In genomic region chr2:218395826-218396687, GRCh38 we compare ENCODE assay signal across 8 cellular contexts. TPM values are rescaled to one million over a fixed set of nuclear protein-coding genes. Genes with fewer than 3 reads are reported as not detected.
A peak's percentile ranks its signal among the peaks of the same experiment; 100 is the strongest.
DNase-seq lines count a peak whose midpoint lies in the region; ATAC-seq and TF ChIP-seq lines count a peak whose summit lies in the region.

No MANE protein-coding gene starts in this region.

- peaks cover 30% of the 10 kb centered on the region for H3K79me2 ChIP-seq in PC-9 (ENCODE audit: low read depth)

- CTCF ChIA-PET in PC-9 (lab: Charles Lee) = interaction anchor here (0.6 to 1.2 kb wide), 16 partner anchors 8 to 878 kb away, joined by 3 to 9 read pairs (median 3); partner anchors contain the start of gene TMBIM1

- peaks cover 20% of the 10 kb centered on the region for H3K4me1 ChIP-seq in PC-9 (replicated peaks; ENCODE audit: insufficient read depth)
- peaks cover 17 to 41% (median 37%) of the 10 kb centered on the region in 4 donors for H3K4me1 ChIP-seq in esophagus muscularis mucosa
- H3K4me1 ChIP-seq in muscle layer of duodenum (ENCODE audit: control insufficient read depth in 1 of 2, insufficient read depth in 2 of 2, low read length in 2 of 2) = peaks cover 0 to 13% of the 10 kb centered on the region in 2 donors

- H3K9me3 ChIP-seq in PC-9 (ENCODE audit: insufficient read depth, low read depth) = no peaks in the 10 kb centered on the region
- no peaks in the 10 kb centered on the region for H3K9me3 ChIP-seq in esophagus muscularis mucosa
- H3K9me3 ChIP-seq in muscle layer of duodenum (ENCODE audit: control insufficient read depth in 1 of 2, low read length in 2 of 2) = no peaks in the 10 kb centered on the region

- H2AFZ ChIP-seq in PC-9 = peak overlapping the region; percentile 90

- peak overlapping the region; percentile 94 for H3K4me2 ChIP-seq in PC-9

- TF ChIP-seq EP300 in esophagus muscularis mucosa (IDR thresholded peaks at IDR 0.05) = no peak

- TF ChIP-seq POLR2A in esophagus muscularis mucosa (IDR thresholded peaks at IDR 0.05; ENCODE audit: low read depth) = peak; percentile 23

- peak; percentile 51 for ATAC-seq in GM21737 (IDR thresholded peaks at IDR 0.05; ENCODE audit: unreplicated experiment)

- H3K4me3 ChIP-seq in PC-9 = peak overlapping the region; percentile 89
- H3K4me3 ChIP-seq in esophagus muscularis mucosa = peak overlapping the region; percentile 88 to 96 (median 93)
- peak overlapping the region; percentile 82 to 88 for H3K4me3 ChIP-seq in muscle layer of duodenum (ENCODE audit: low read depth in 1 of 2, low read length in 2 of 2)

- H4K20me1 ChIP-seq in PC-9 (ENCODE audit: insufficient read depth) = peaks cover 1% of the 10 kb centered on the region; the same call in 1 of the 2 replicates

- intact Hi-C loops in PC-9 (cut with micrococcal nuclease; ENCODE audit: unreplicated experiment) = loop anchor here (1.0 to 5.0 kb wide), 9 partner anchors 39 to 609 kb away; partner anchors contain the start of genes CATIP, CXCR1 and TMBIM1
- intact Hi-C loops in esophagus muscularis mucosa (cut with DNase I) = loop anchor here (2.0 to 5.0 kb wide), 2 partner anchors 105 to 124 kb away; partner anchors contain the start of genes AAMP and PNKD

- H3K9me2 ChIP-seq in PC-9 (ENCODE audit: insufficient read depth) = no peaks in the 10 kb centered on the region

- POLR2A ChIA-PET in PC-9 (lab: Charles Lee; ENCODE audit: unreplicated experiment) = interaction anchor here (0.5 to 0.8 kb wide), 4 partner anchors 38 to 112 kb away, joined by 3 to 5 read pairs (median 4); no protein-coding TSS in a partner anchor

- DNase-seq in DMS79 (lab: John Stamatoyannopoulos, UW) (peak; percentile 86), KG1 (lab: John Stamatoyannopoulos, UW) (peak; percentile 85), PC-9 (peak; percentile 83 to 95), esophagus muscularis mucosa (ENCODE audit: extremely low spot score) (peak; percentile 97)
- DNase-seq in activated T-cell treated with anti-CD3 and anti-CD28 coated beads, Interleukin-2, amount 50 U/mL, for 48 hours = peak; percentile 92 to 95
- DNase-seq in stimulated activated CD8-positive, alpha-beta memory T cell treated with anti-CD3 and anti-CD28 coated beads, Interleukin-7, amount 100 ng/mL, for 4 hours (ENCODE audit: low read depth in 2 of 2) = peak; percentile 90 to 93

- 2% methylated on average over 33 of the region's 57 CpGs for WGBS in esophagus muscularis mucosa

- no TSS peak for BruUV-seq in PC-9 (replicated peaks; lab: Mats Ljungman, UMichigan)

- peak overlapping the region; percentile 79 for H3K27ac ChIP-seq in PC-9
- H3K27ac ChIP-seq in esophagus muscularis mucosa (replicated peaks in 1 of 4) = peak overlapping the region; percentile 98 to 100 (median 100)
- H3K27ac ChIP-seq in muscle layer of duodenum (ENCODE audit: low read length) = peak overlapping the region; percentile 93

- H3K27me3 ChIP-seq in PC-9 (ENCODE audit: insufficient read depth, low read depth) = no peaks in the 10 kb centered on the region
- no peaks in the 10 kb centered on the region for H3K27me3 ChIP-seq in esophagus muscularis mucosa
- no peaks in the 10 kb centered on the region for H3K27me3 ChIP-seq in muscle layer of duodenum (ENCODE audit: low read depth, low read length)

- H3K36me3 ChIP-seq in PC-9 (ENCODE audit: low read depth) (no peaks in the 10 kb centered on the region), esophagus muscularis mucosa (peaks cover 0 to under 1% (median 0%) of the 10 kb centered on the region in 4 donors), muscle layer of duodenum (ENCODE audit: control insufficient read depth in 1 of 2, insufficient read depth in 2 of 2, low read length in 2 of 2) (peaks cover 0 to 3% of the 10 kb centered on the region in 2 donors)

- TF ChIP-seq CTCF in PC-9 (conservative IDR thresholded peaks at IDR 0.05) = peak; percentile 86
- peak; percentile 94 to 98 (median 97) for TF ChIP-seq CTCF in esophagus muscularis mucosa (IDR thresholded peaks at IDR 0.05)

- H3F3A ChIP-seq in PC-9 (ENCODE audit: insufficient read depth, low read depth) = peaks cover 24% of the 10 kb centered on the region; the same call in 1 of the 2 replicates

RNA-seq across cellular contexts. Expression of gene CTDSP1, which starts 3.6 kb away (rescaled TPM):
- total RNA-seq in PC-9 (2021) (61.8 and 69.6 TPM in 2 replicates), esophagus muscularis mucosa (100 to 1,000 TPM; 121 to 176 (median 137) TPM)

RNA-seq across cellular contexts. Expression of gene SLC11A1, which starts 14.0 kb away (rescaled TPM):
- total RNA-seq in PC-9 (2021) (0.35 and 0.44 TPM in 2 replicates), esophagus muscularis mucosa (10 to 100 TPM in 2 of 4 donors, 1 to 10 TPM in 2; 5.6 to 38.1 (median 20.7) TPM)

RNA-seq across cellular contexts. Expression of gene VIL1, which starts 22.9 kb away (rescaled TPM):
- total RNA-seq in PC-9 (2021) (not detected in 2 replicates), esophagus muscularis mucosa (under 1 TPM in 1 of 4 donors, not detected in 3; 0.86 TPM)

RNA-seq across cellular contexts. Expression of gene CATIP, which starts 39.4 kb away (rescaled TPM):
- 1.1 and 2.4 TPM in 2 replicates for total RNA-seq in PC-9 (2021)
- total RNA-seq in esophagus muscularis mucosa = not detected

Comparison
In these comparisons a context has a peak if more than half of its experiments do, and no peak if none do; other contexts are left out.
1. Peak in every context shown above with its lines: DNase-seq, ATAC-seq, H3K4me3 ChIP-seq and H3K27ac ChIP-seq.